In the genomic region with DNA sequence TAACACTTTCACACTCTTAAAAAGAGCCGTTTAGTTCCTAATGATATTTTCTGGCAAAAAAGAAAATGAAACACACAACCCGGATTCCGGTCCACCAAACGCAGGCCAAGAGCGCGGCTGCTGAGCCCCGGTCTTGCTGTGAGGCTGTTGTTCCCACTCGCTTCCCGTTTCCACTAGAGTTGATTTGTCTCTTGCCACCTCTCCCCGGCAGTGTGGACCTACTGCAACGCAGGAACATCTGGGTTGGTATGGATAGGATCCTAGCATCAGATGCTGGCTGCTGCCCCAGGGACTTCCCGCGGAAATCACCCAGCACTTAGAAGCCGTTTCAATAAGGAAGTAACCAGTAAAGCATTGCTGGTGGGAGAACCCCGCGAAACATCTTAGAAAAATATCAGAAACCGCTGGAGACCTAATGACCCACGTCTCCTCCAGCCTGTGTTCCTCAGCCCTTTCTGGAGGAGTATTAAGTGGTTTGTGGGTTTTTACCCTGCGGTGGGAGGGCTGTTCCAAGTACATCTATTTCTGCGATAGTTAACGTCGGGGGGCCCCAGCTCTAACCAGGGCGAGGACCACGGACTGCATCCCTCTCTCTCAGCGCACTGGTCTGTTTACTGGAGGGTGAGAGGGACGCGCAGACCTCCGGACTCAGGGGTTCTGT, we compare ENCODE assay signal across 8 cellular contexts. TPM values are rescaled to one million over a fixed set of nuclear protein-coding genes. Genes with fewer than 3 reads are reported as not detected.
DNase-seq lines count a peak whose midpoint lies in the region; ATAC-seq and TF ChIP-seq lines count a peak whose summit lies in the region.

No MANE protein-coding gene starts in this region.

- no peaks in the 10 kb centered on the region for H3K9me3 ChIP-seq in ES-I3 (ENCODE audit: control insufficient read depth, insufficient read depth, low read length)

- no peaks in the 10 kb centered on the region for H3K9me3 Mint-ChIP-seq in activated CD8-positive, alpha-beta T cell treated with anti-CD3 and anti-CD28 coated beads for 36 hours
- no peaks in the 10 kb centered on the region for H3K9me3 Mint-ChIP-seq in naive thymus-derived CD8-positive, alpha-beta T cell

- peak overlapping the region; percentile 99 for H3K4me3 Mint-ChIP-seq in activated CD8-positive, alpha-beta T cell treated with anti-CD3 and anti-CD28 coated beads for 36 hours
- peak overlapping the region; percentile 93 to 100 (median 99) for H3K4me3 Mint-ChIP-seq in naive thymus-derived CD8-positive, alpha-beta T cell

- peaks cover 32% of the 10 kb centered on the region for H3K36me3 Mint-ChIP-seq in activated CD8-positive, alpha-beta T cell treated with anti-CD3 and anti-CD28 coated beads for 36 hours (ENCODE audit: low read depth)
- peaks cover 0 to 6% (median 3%) of the 10 kb centered on the region in 3 donors for H3K36me3 Mint-ChIP-seq in naive thymus-derived CD8-positive, alpha-beta T cell

- H3K4me1 Mint-ChIP-seq in activated CD8-positive, alpha-beta T cell treated with anti-CD3 and anti-CD28 coated beads for 36 hours (ENCODE audit: low read depth): peaks cover 56% of the 10 kb centered on the region
- H3K4me1 Mint-ChIP-seq in naive thymus-derived CD8-positive, alpha-beta T cell: peaks cover 42 to 63% (median 62%) of the 10 kb centered on the region in 4 donors

- H3K4me3 ChIP-seq in epithelial cell of esophagus (ENCODE audit: low read length): peak overlapping the region; percentile 9

- intact Hi-C loops in activated CD8-positive, alpha-beta T cell treated with anti-CD3 and anti-CD28 coated beads for 36 hours (cut with micrococcal nuclease): loop anchor here (1.0 to 10.0 kb wide), 2 partner anchors 115 to 1087 kb away; a partner anchor contains a TSS

- POLR2A ChIA-PET in activated CD8-positive, alpha-beta T cell treated with anti-CD3 and anti-CD28 coated beads for 36 hours (lab: Charles Lee): interaction anchor here (0.7 to 7.8 kb wide), 19 partner anchors 9 to 210 kb away, joined by 3 to 67 read pairs (median 6); no protein-coding TSS in a partner anchor
- POLR2A ChIA-PET in naive thymus-derived CD8-positive, alpha-beta T cell (lab: Charles Lee): interaction anchor here (0.5 to 5.8 kb wide), 10 partner anchors 9 to 94 kb away, joined by 3 to 64 read pairs (median 4); no protein-coding TSS in a partner anchor

- peak; percentile 69 for DNase-seq in M059J (ENCODE audit: low read depth)
- peak; percentile 94 for DNase-seq in activated CD8-positive, alpha-beta T cell treated with anti-CD3 and anti-CD28 coated beads for 36 hours
- DNase-seq in epithelial cell of esophagus (ENCODE audit: low read depth): peak; percentile 32
- DNase-seq in naive thymus-derived CD8-positive, alpha-beta T cell: peak; percentile 28 to 67 (median 56)
- DNase-seq in stimulated activated naive CD4-positive, alpha-beta T cell treated with Interleukin-2 at 50 U/mL for 16 hours (lab: John Stamatoyannopoulos, UW): peak; percentile 77
- no peak for DNase-seq in DMS114 treated with DMSO at 0.1 percent for 48 hours (lab: John Stamatoyannopoulos, UW; ENCODE audit: unreplicated experiment)

- peak; percentile 59 for ATAC-seq in GM21786 (IDR thresholded peaks at IDR 0.05; ENCODE audit: unreplicated experiment)
- ATAC-seq in activated CD8-positive, alpha-beta T cell treated with anti-CD3 and anti-CD28 coated beads for 36 hours: peak; percentile 66
- peak; percentile 61 to 80 for ATAC-seq in naive thymus-derived CD8-positive, alpha-beta T cell

- H3K4me1 ChIP-seq in ES-I3 (ENCODE audit: insufficient read depth, low read length): no peaks in the 10 kb centered on the region; the same call in 1 of the 2 replicates

- H3K9ac ChIP-seq in ES-I3 (ENCODE audit: low read depth, low read length): peak overlapping the region; percentile 75; the same call in 1 of the 2 replicates

- H3K36me3 ChIP-seq in ES-I3 (ENCODE audit: insufficient read depth, low read length): no peaks in the 10 kb centered on the region

- CTCF ChIA-PET in activated CD8-positive, alpha-beta T cell treated with anti-CD3 and anti-CD28 coated beads for 36 hours (lab: Charles Lee): interaction anchor here (0.6 to 2.8 kb wide), 9 partner anchors 12 to 115 kb away, joined by 3 to 12 read pairs (median 5); no protein-coding TSS in a partner anchor

- peak overlapping the region; percentile 99 for H3K27ac Mint-ChIP-seq in activated CD8-positive, alpha-beta T cell treated with anti-CD3 and anti-CD28 coated beads for 36 hours
- H3K27ac Mint-ChIP-seq in naive thymus-derived CD8-positive, alpha-beta T cell: peak overlapping the region; percentile 88 to 100 (median 98)

- TF ChIP-seq CTCF in activated CD8-positive, alpha-beta T cell treated with anti-CD3 and anti-CD28 coated beads for 36 hours (IDR thresholded peaks at IDR 0.05): no peak
- no peak for TF ChIP-seq CTCF in epithelial cell of esophagus (IDR thresholded peaks at IDR 0.05; ENCODE audit: insufficient read depth, low read depth, low read length, missing control alignments)

- H3K27me3 Mint-ChIP-seq in activated CD8-positive, alpha-beta T cell treated with anti-CD3 and anti-CD28 coated beads for 36 hours: no peaks in the 10 kb centered on the region
- no peaks in the 10 kb centered on the region for H3K27me3 Mint-ChIP-seq in naive thymus-derived CD8-positive, alpha-beta T cell

RNA-seq across cellular contexts. Expression of a gene that starts 0.9 kb away (rescaled TPM):
- total RNA-seq in M059J (2014; rRNA removed; shearing (Covaris generic)): 25.3 and 34.5 TPM in 2 replicates
- 100 to 1,000 TPM; 191 to 198 TPM for total RNA-seq in activated CD8-positive, alpha-beta T cell treated with anti-CD3 and anti-CD28 coated beads for 36 hours
- total RNA-seq in naive thymus-derived CD8-positive, alpha-beta T cell: 100 to 1,000 TPM; 165 to 180 TPM
- polyA plus RNA-seq in naive thymus-derived CD8-positive, alpha-beta T cell: 10 to 100 TPM; 34.1 to 57.9 (median 47.8) TPM
